16 cellular contexts compared by ENCODE assay signal in the genomic region with DNA sequence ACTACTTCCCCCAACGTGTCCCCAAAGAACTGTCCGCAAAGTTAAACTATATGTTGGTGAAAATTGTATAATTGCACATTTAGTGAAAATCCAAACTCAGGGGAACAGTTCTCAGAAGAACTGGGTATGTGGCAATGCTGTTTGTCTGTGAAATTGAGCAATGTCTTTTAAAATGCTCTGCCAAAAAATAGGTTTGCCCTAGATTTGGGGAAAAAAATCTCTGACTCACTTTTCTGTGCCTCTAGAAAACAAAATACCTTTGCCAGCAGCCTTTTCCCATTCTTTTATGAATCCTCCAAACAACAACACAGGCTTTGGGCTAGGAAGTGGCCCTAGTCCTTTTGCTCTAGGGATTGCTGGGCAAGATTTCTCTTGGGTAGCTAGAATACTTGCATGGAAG. TPM values are rescaled to one million over a fixed set of nuclear protein-coding genes. Genes with fewer than 3 reads are reported as not detected.
DNase-seq lines count a peak whose midpoint lies in the region; ATAC-seq, FAIRE-seq and TF ChIP-seq lines count a peak whose summit lies in the region.
"Had no signal": no experiment of that assay in that cellular context is flagged by ENCODE, and none has a peak within 500 bp of the region (broad histone marks: within the 10 kb centered on the region; RNA-seq: fewer than 3 reads in every experiment).

No MANE protein-coding gene starts in this region.

- WGBS in esophagus squamous epithelium, 2 donors = 79 to 82% methylated on average over 2 of the region's 2 CpGs

- no peak overlapping the region for H3K4me3 Mint-ChIP-seq in naive thymus-derived CD4-positive, alpha-beta T cell
- H3K4me3 Mint-ChIP-seq: activated naive CD4-positive, alpha-beta T cell treated with anti-CD3 and anti-CD28 coated beads for 36 hours had no signal

- H3K9me3 ChIP-seq in esophagus squamous epithelium = no peaks in the 10 kb centered on the region
- H3K9me3 ChIP-seq in naive thymus-derived CD4-positive, alpha-beta T cell (ENCODE audit: control insufficient read depth in 2 of 3, low read length in 3 of 3) = no peaks in the 10 kb centered on the region
- H3K9me3 ChIP-seq: pancreas had no signal

- H3K9me3 Mint-ChIP-seq in naive thymus-derived CD4-positive, alpha-beta T cell = peaks cover 0 to 6% (median 2%) of the 10 kb centered on the region in 11 donors
- H3K9me3 Mint-ChIP-seq: activated naive CD4-positive, alpha-beta T cell treated with anti-CD3 and anti-CD28 coated beads for 36 hours had no signal

- CTCF ChIA-PET in naive thymus-derived CD4-positive, alpha-beta T cell (lab: Charles Lee) = no interaction called here

- H3K4me1 Mint-ChIP-seq in naive thymus-derived CD4-positive, alpha-beta T cell = no peaks in the 10 kb centered on the region

- no peaks in the 10 kb centered on the region for H3K36me3 ChIP-seq in bronchial epithelial cell (ENCODE audit: control insufficient read depth, insufficient read depth, low read length)
- no peaks in the 10 kb centered on the region for H3K36me3 ChIP-seq in esophagus squamous epithelium
- H3K36me3 ChIP-seq in naive thymus-derived CD4-positive, alpha-beta T cell (ENCODE audit: control insufficient read depth in 2 of 3, insufficient read depth in 3 of 3, low read length in 3 of 3) = no peaks in the 10 kb centered on the region
- H3K36me3 ChIP-seq: cardiac muscle cell, heart right ventricle, pancreas had no signal

- no peak for TF ChIP-seq POLR2A in esophagus squamous epithelium (IDR thresholded peaks at IDR 0.05)

- H3K27ac Mint-ChIP-seq in naive thymus-derived CD4-positive, alpha-beta T cell = no peak overlapping the region
- H3K27ac Mint-ChIP-seq: activated naive CD4-positive, alpha-beta T cell treated with anti-CD3 and anti-CD28 coated beads for 36 hours had no signal

- no peaks in the 10 kb centered on the region for H3K36me3 Mint-ChIP-seq in naive thymus-derived CD4-positive, alpha-beta T cell

- no peak for FAIRE-seq in bronchial epithelial cell (lab: Jason Lieb, UNC)
- FAIRE-seq: A549, pancreas had no signal

- intact Hi-C loops in Right ventricle myocardium superior (cut with DNase I) = no loop called here
- intact Hi-C loops in cardiac septum (cut with DNase I) = no loop called here
- intact Hi-C loops in esophagus squamous epithelium (cut with DNase I) = no loop called here
- intact Hi-C loops in naive thymus-derived CD4-positive, alpha-beta T cell (cut with micrococcal nuclease) = no loop called here

- no peaks in the 10 kb centered on the region for H3K27me3 Mint-ChIP-seq in naive thymus-derived CD4-positive, alpha-beta T cell

- H3K27me3 ChIP-seq in bronchial epithelial cell (ENCODE audit: control insufficient read depth, insufficient read depth, low read length) (no peaks in the 10 kb centered on the region), esophagus squamous epithelium (no peaks in the 10 kb centered on the region)
- H3K27me3 ChIP-seq in naive thymus-derived CD4-positive, alpha-beta T cell (ENCODE audit: control insufficient read depth in 2 of 2, insufficient read depth in 2 of 2, low read length in 2 of 2) = no peaks in the 10 kb centered on the region
- H3K27me3 ChIP-seq: cardiac muscle cell, heart right ventricle, pancreas had no signal

- no peak for TF ChIP-seq CTCF in bronchial epithelial cell (IDR thresholded peaks at IDR 0.05; ENCODE audit: insufficient read depth, low read length, severe bottlenecking)
- no peak for TF ChIP-seq CTCF in esophagus squamous epithelium (IDR thresholded peaks at IDR 0.05)

- POLR2A ChIA-PET in naive thymus-derived CD4-positive, alpha-beta T cell (lab: Charles Lee) = no interaction called here

- ATAC-seq in Right ventricle myocardium superior (ENCODE audit: poor library complexity) (peak; percentile 39), left lobe of liver (peak; percentile 85), GM21381 (IDR thresholded peaks at IDR 0.05; ENCODE audit: unreplicated experiment) (no peak)
- ATAC-seq in naive thymus-derived CD4-positive, alpha-beta T cell = no peak
- ATAC-seq: A549, pancreas had no signal

- H3K4me3 ChIP-seq in bronchial epithelial cell (ENCODE audit: low read depth, low read length) (no peak overlapping the region), esophagus squamous epithelium (no peak overlapping the region)
- H3K4me3 ChIP-seq in naive thymus-derived CD4-positive, alpha-beta T cell (ENCODE audit: low read length) = no peak overlapping the region
- H3K4me3 ChIP-seq: A549, cardiac muscle cell, heart right ventricle, pancreas had no signal

- H3K4me1 ChIP-seq in esophagus squamous epithelium = no peaks in the 10 kb centered on the region
- H3K4me1 ChIP-seq in naive thymus-derived CD4-positive, alpha-beta T cell (ENCODE audit: control insufficient read depth in 2 of 2, insufficient read depth in 2 of 2, low read length in 2 of 2) = no peaks in the 10 kb centered on the region
- H3K4me1 ChIP-seq: heart right ventricle, pancreas had no signal

- no peak overlapping the region for H3K27ac ChIP-seq in esophagus squamous epithelium
- no peak overlapping the region for H3K27ac ChIP-seq in naive thymus-derived CD4-positive, alpha-beta T cell (ENCODE audit: low read depth, low read length)
- H3K27ac ChIP-seq: A549, cardiac muscle cell, heart right ventricle, pancreas had no signal

- no peak for DNase-seq in Right ventricle myocardium superior
- DNase-seq in cardiac septum (ENCODE audit: low spot score) = no peak
- peak; percentile 14 for DNase-seq in bronchial epithelial cell (ENCODE audit: low read depth)
- no peak for DNase-seq in left lobe of liver (ENCODE audit: low spot score)
- no peak for DNase-seq in esophagus squamous epithelium (lab: John Stamatoyannopoulos, UW)
- DNase-seq in activated gamma-delta T cell treated with Interleukin-2 at 50 U/mL for 16 hours = no peak
- DNase-seq in naive thymus-derived CD4-positive, alpha-beta T cell = no peak
- DNase-seq: activated CD4-positive, CD25-positive, alpha-beta regulatory T cell; activated naive CD4-positive, alpha-beta T cell treated with anti-CD3 and anti-CD28 coated beads for 36 hours; heart right ventricle; KG1; NCI-H1694; pancreas had no signal

RNA-seq across cellular contexts. Expression of a gene that starts 37.4 kb away (rescaled TPM):
- 8.6 TPM for total RNA-seq in Right ventricle myocardium superior
- total RNA-seq in cardiac septum = 18.8 TPM
- 4.5 and 4.6 TPM in 2 replicates for total RNA-seq in bronchial epithelial cell
- total RNA-seq in left lobe of liver = 5.0 TPM
- total RNA-seq in esophagus squamous epithelium = 10 to 100 TPM in 2 of 4 donors, 1 to 10 TPM in 2; 5.8 to 25.7 (median 10.4) TPM
- 1 to 10 TPM in 1 of 5 experiments, under 1 TPM in 1, not detected in 3; 0.90 to 1.5 TPM for total RNA-seq in naive thymus-derived CD4-positive, alpha-beta T cell
- polyA plus RNA-seq in naive thymus-derived CD4-positive, alpha-beta T cell = not detected
- total RNA-seq: activated naive CD4-positive, alpha-beta T cell treated with anti-CD3 and anti-CD28 coated beads for 36 hours had no signal

Comparison
In these comparisons a context has a peak if more than half of its experiments do, and no peak if none do; other contexts are left out.
1. ATAC-seq: peak in Right ventricle myocardium superior (single experiment) and left lobe of liver (single experiment); none in GM21381 (single experiment) and naive thymus-derived CD4-positive, alpha-beta T cell (single experiment).